Comparison of ENCODE assay signal across 1 cellular context in genomic region chr10:119706521-119707278, GRCh38.
TF ChIP-seq lines count a peak whose summit lies in the region.

No MANE protein-coding gene starts in this region.

TF ChIP-seq in K562, 482 proteins besides CTCF, POLR2A, EP300 and RAD21 (continued from another document):
- no peak for TF ChIP-seq HMGXB4 (CRISPR knock-in tag; IDR thresholded peaks at IDR 0.05)
- TF ChIP-seq PBX2 (CRISPR knock-in tag; IDR thresholded peaks at IDR 0.05; ENCODE audit: low read depth) = no peak
- 0 out of 2 replicates have a peak, but pooled peaks have one; percentile 15 for TF ChIP-seq PBX2 (tag; conservative IDR thresholded peaks at IDR 0.05; ENCODE audit: low read depth)
